In genomic region chr20:12044969-12045368, GRCh38 we compare ENCODE assay signal across 29 cellular contexts.
"Had no signal": no experiment of that assay in that cellular context is flagged by ENCODE, and none has a peak within 500 bp of the region (broad histone marks: within the 10 kb centered on the region; RNA-seq: fewer than 3 reads in every experiment).

No MANE protein-coding gene starts in this region.

- H3K27ac ChIP-seq: colonic mucosa, coronary artery, dorsolateral prefrontal cortex, epithelial cell of prostate, esophagus muscularis mucosa, esophagus squamous epithelium, foreskin keratinocyte, gastrocnemius medialis, gastroesophageal sphincter, heart left ventricle, heart right ventricle had no signal

- H3K4me3 ChIP-seq: colonic mucosa, coronary artery, dorsolateral prefrontal cortex, esophagus muscularis mucosa, esophagus squamous epithelium, gastrocnemius medialis, gastroesophageal sphincter, heart left ventricle, heart right ventricle had no signal

- H3K9me3 ChIP-seq: colonic mucosa, esophagus muscularis mucosa, esophagus squamous epithelium, gastrocnemius medialis, gastroesophageal sphincter, heart left ventricle, heart right ventricle had no signal

- H3K9me3 Mint-ChIP-seq: dendritic cell treated with granulocyte-macrophage colony-stimulating factor and Interleukin-4, amounts not matched to agents 40 ng/mL and 50 ng/mL, for 4 days; endodermal cell had no signal

- H3K4me1 Mint-ChIP-seq: endodermal cell had no signal

- H3K27me3 ChIP-seq: colonic mucosa, dorsolateral prefrontal cortex, esophagus muscularis mucosa, esophagus squamous epithelium, foreskin keratinocyte, gastrocnemius medialis, gastroesophageal sphincter, heart left ventricle, heart right ventricle had no signal

- H3K27ac Mint-ChIP-seq: dendritic cell treated with granulocyte-macrophage colony-stimulating factor and Interleukin-4, amounts not matched to agents 40 ng/mL and 50 ng/mL, for 4 days; effector memory CD8-positive, alpha-beta T cell; endodermal cell had no signal

- H3K27me3 Mint-ChIP-seq: dendritic cell treated with granulocyte-macrophage colony-stimulating factor and Interleukin-4, amounts not matched to agents 40 ng/mL and 50 ng/mL, for 4 days; effector memory CD8-positive, alpha-beta T cell had no signal

- H3K4me1 ChIP-seq: colonic mucosa, esophagus muscularis mucosa, foreskin keratinocyte, gastrocnemius medialis, gastroesophageal sphincter, heart left ventricle, heart right ventricle had no signal

- H3K36me3 ChIP-seq: colonic mucosa, esophagus muscularis mucosa, esophagus squamous epithelium, gastrocnemius medialis, gastroesophageal sphincter, heart left ventricle, heart right ventricle had no signal

- DNase-seq: colonic mucosa; cortex of kidney; dermis blood vessel endothelial cell; dorsolateral prefrontal cortex; effector CD4-positive, alpha-beta T cell; effector CD8-positive, alpha-beta T cell; effector memory CD4-positive, alpha-beta T cell; effector memory CD8-positive, alpha-beta T cell; endodermal cell; erythroblast; esophagus squamous epithelium; foreskin fibroblast; foreskin keratinocyte; foreskin melanocyte; gastrocnemius medialis; glutamatergic neuron; head of caudate nucleus; heart left ventricle; heart right ventricle had no signal

- FAIRE-seq: colon, endometrium, endothelial cell of umbilical vein, frontal cortex had no signal

- ATAC-seq: effector memory CD8-positive, alpha-beta T cell; esophagus mucosa; foreskin keratinocyte; gastrocnemius medialis; gastroesophageal sphincter; heart left ventricle; heart right ventricle had no signal

- H3K4me3 Mint-ChIP-seq: dendritic cell treated with granulocyte-macrophage colony-stimulating factor and Interleukin-4, amounts not matched to agents 40 ng/mL and 50 ng/mL, for 4 days; effector memory CD8-positive, alpha-beta T cell; endodermal cell had no signal
